In genomic region chrX:103099706-103100105, GRCh38 we compare ENCODE assay signal across 16 cellular contexts.
"Had no signal": no experiment of that assay in that cellular context is flagged by ENCODE, and none has a peak within 500 bp of the region (broad histone marks: within the 10 kb centered on the region; RNA-seq: fewer than 3 reads in every experiment).

No MANE protein-coding gene starts in this region.

- H3K4me3 ChIP-seq: coronary artery, dorsolateral prefrontal cortex, psoas muscle, stomach, thoracic aorta, transverse colon had no signal

- ATAC-seq: naive thymus-derived CD8-positive, alpha-beta T cell; psoas muscle; right cardiac atrium had no signal

- DNase-seq: dorsolateral prefrontal cortex; effector CD8-positive, alpha-beta T cell; foreskin melanocyte; head of caudate nucleus; hippocampal formation; naive thymus-derived CD8-positive, alpha-beta T cell; psoas muscle; right cardiac atrium; small intestine; stimulated activated CD4-positive, alpha-beta T cell treated with anti-CD3 and anti-CD28 coated beads, Interleukin-12 subunit alpha, Interleukin-12 subunit beta, amount 100 ng/mL, for 4 hours; stimulated activated naive CD4-positive, alpha-beta T cell; stomach; substantia nigra; transverse colon had no signal
